Comparison of ENCODE assay signal across 20 cellular contexts in genomic region chr4:94523033-94523590, GRCh38.
A peak's percentile ranks its signal among the peaks of the same experiment; 100 is the strongest.
DNase-seq lines count a peak whose midpoint lies in the region; ATAC-seq and TF ChIP-seq lines count a peak whose summit lies in the region.
"Had no signal": no experiment of that assay in that cellular context is flagged by ENCODE, and none has a peak within 500 bp of the region (broad histone marks: within the 10 kb centered on the region; RNA-seq: fewer than 3 reads in every experiment).

No MANE protein-coding gene starts in this region.

- H3K36me3 Mint-ChIP-seq in chondrocyte (ENCODE audit: low read depth) = peaks cover 15% of the 10 kb centered on the region
- H3K36me3 Mint-ChIP-seq: stimulated activated effector memory CD8-positive, alpha-beta T cell treated with anti-CD3 and anti-CD28 coated beads, Interleukin-12 subunit alpha, Interleukin-12 subunit beta, amount 100 ng/mL, for 72 hours had no signal

- H3K27me3 ChIP-seq in heart right ventricle = no peaks in the 10 kb centered on the region
- no peaks in the 10 kb centered on the region for H3K27me3 ChIP-seq in left lung
- no peaks in the 10 kb centered on the region for H3K27me3 ChIP-seq in upper lobe of right lung
- H3K27me3 ChIP-seq: ascending aorta, upper lobe of left lung had no signal

- H3K4me3 ChIP-seq in heart right ventricle = no peak overlapping the region
- no peak overlapping the region for H3K4me3 ChIP-seq in left lung
- H3K4me3 ChIP-seq in upper lobe of right lung = no peak overlapping the region
- H3K4me3 ChIP-seq: ascending aorta, upper lobe of left lung had no signal

- H3K27ac ChIP-seq in heart right ventricle (peak overlapping the region in 9 of 10 donors; percentile 7 to 74 (median 50)), left lung (peak overlapping the region in 1 of 2 donors; percentile 31), upper lobe of right lung (peak overlapping the region; percentile 19)
- H3K27ac ChIP-seq: VCaP had no signal

- no peak for TF ChIP-seq CTCF in heart right ventricle (IDR thresholded peaks at IDR 0.05)
- TF ChIP-seq CTCF in chondrocyte (IDR thresholded peaks at IDR 0.05) = no peak
- TF ChIP-seq CTCF in left lung (IDR thresholded peaks at IDR 0.05) = no peak
- TF ChIP-seq CTCF in upper lobe of right lung (IDR thresholded peaks at IDR 0.05) = no peak

- H3K4me1 Mint-ChIP-seq in chondrocyte (ENCODE audit: low read depth) = peaks cover 91% of the 10 kb centered on the region

- no peaks in the 10 kb centered on the region for H3K27me3 Mint-ChIP-seq in chondrocyte (ENCODE audit: low read depth)

- DNase-seq in heart right ventricle (no peak), left cardiac atrium (no peak), chondrocyte (ENCODE audit: low spot score) (no peak), left lung (no peak), upper lobe of right lung (no peak)
- no peak for DNase-seq in activated CD8-positive, alpha-beta memory T cell treated with anti-CD3 and anti-CD28 coated beads, Interleukin-2, amount 50 U/mL, for 4 hours
- DNase-seq: ACHN; activated effector memory CD4-positive, alpha-beta T cell treated with Interleukin-2 at 50 U/mL for 16 hours; CD8-positive, alpha-beta T cell; dermis blood vessel endothelial cell; MM.1S; NCI-H2107; NCI-H82; small intestine; upper lobe of left lung had no signal

- peak in 2 of 8 donors; percentile 31 to 33 for ATAC-seq in heart right ventricle
- no peak for ATAC-seq in left cardiac atrium
- peak; percentile 10 for ATAC-seq in left lung
- no peak for ATAC-seq in upper lobe of right lung
- ATAC-seq in HG02884 (IDR thresholded peaks at IDR 0.05; ENCODE audit: unreplicated experiment) = no peak
- ATAC-seq in HG03520 (IDR thresholded peaks at IDR 0.05; ENCODE audit: unreplicated experiment) = no peak
- ATAC-seq: CD8-positive, alpha-beta T cell had no signal

- H3K36me3 ChIP-seq in heart right ventricle = peaks cover 0 to 40% (median 0%) of the 10 kb centered on the region in 9 donors
- H3K36me3 ChIP-seq in left lung = no peaks in the 10 kb centered on the region
- H3K36me3 ChIP-seq in upper lobe of right lung = no peaks in the 10 kb centered on the region
- H3K36me3 ChIP-seq: ascending aorta, upper lobe of left lung had no signal

- H3K4me1 ChIP-seq in heart right ventricle = peaks cover 19 to 99% (median 95%) of the 10 kb centered on the region in 9 donors
- peaks cover 15 to 49% of the 10 kb centered on the region in 2 donors for H3K4me1 ChIP-seq in left lung
- H3K4me1 ChIP-seq in upper lobe of right lung = peaks cover 42% of the 10 kb centered on the region

- H3K9me3 Mint-ChIP-seq in chondrocyte (ENCODE audit: low read depth) = no peaks in the 10 kb centered on the region
- H3K9me3 Mint-ChIP-seq: CD8-positive, alpha-beta T cell; stimulated activated effector memory CD8-positive, alpha-beta T cell treated with anti-CD3 and anti-CD28 coated beads, Interleukin-12 subunit alpha, Interleukin-12 subunit beta, amount 100 ng/mL, for 72 hours had no signal

- H3K4me3 Mint-ChIP-seq in chondrocyte (ENCODE audit: unreplicated experiment) = no peak overlapping the region
- H3K4me3 Mint-ChIP-seq: CD8-positive, alpha-beta T cell; stimulated activated effector memory CD8-positive, alpha-beta T cell treated with anti-CD3 and anti-CD28 coated beads, Interleukin-12 subunit alpha, Interleukin-12 subunit beta, amount 100 ng/mL, for 72 hours had no signal

- intact Hi-C loops in heart right ventricle (cut with DNase I) (loop anchor here in 1 of 10 donors (5.0 kb wide), 1 partner anchor 71 kb away; the partner anchor contains the start of gene PDLIM5), left cardiac atrium (cut with DNase I) (no loop called here), left lung (cut with DNase I) (no loop called here), upper lobe of right lung (cut with DNase I) (no loop called here)

- H3K27ac Mint-ChIP-seq in chondrocyte (ENCODE audit: unreplicated experiment) = peak overlapping the region; percentile 76
- H3K27ac Mint-ChIP-seq: CD8-positive, alpha-beta T cell; stimulated activated effector memory CD8-positive, alpha-beta T cell treated with anti-CD3 and anti-CD28 coated beads, Interleukin-12 subunit alpha, Interleukin-12 subunit beta, amount 100 ng/mL, for 72 hours had no signal

- H3K9me3 ChIP-seq in heart right ventricle (no peaks in the 10 kb centered on the region), left lung (no peaks in the 10 kb centered on the region), upper lobe of right lung (no peaks in the 10 kb centered on the region)
- H3K9me3 ChIP-seq: ascending aorta, upper lobe of left lung had no signal
